In the genomic region with DNA sequence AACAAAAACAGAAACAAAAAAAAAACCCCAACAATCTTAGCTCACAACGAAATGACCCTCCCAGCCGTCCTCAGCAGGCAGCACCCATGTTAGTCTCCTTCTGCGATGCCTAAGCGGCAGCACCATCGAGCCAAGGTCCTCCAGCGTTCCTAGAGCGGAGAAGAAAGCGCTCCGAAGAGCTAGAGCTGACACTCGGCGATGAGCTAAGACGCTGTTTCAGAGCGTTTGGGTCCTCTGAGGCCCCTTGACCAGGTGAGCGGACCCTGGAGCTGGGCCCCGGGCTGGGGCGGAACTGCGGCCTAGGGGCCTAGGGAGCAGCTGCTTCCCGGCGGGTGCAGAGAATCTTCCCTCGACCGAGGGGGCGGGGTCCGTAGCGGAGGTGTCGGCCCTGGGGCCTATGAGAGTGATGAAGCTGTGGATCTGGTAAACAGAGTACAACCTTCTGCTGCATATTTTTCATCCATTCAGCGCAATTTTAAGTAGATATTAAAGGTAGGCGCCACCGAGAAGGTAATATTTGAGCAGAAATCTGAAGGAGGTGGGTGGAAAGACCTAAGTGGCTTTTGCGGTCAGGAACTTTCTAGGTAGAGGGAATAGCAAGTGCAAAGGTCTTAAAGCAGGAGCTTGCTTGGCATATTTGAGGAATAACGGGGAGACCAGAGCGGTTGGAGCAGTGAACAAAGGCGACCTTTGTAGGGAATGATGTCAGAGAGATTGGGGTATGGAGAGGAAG, we compare ENCODE assay signal across 8 cellular contexts.
A peak's percentile ranks its signal among the peaks of the same experiment; 100 is the strongest.
DNase-seq lines count a peak whose midpoint lies in the region; ATAC-seq, FAIRE-seq and TF ChIP-seq lines count a peak whose summit lies in the region.

A gene (plus strand): TSS at position 182 of the 733 bp plus-strand sequence. CDS start 4,777 bp downstream, outside the sequence.

- ATAC-seq in HG03439 (IDR thresholded peaks at IDR 0.05; ENCODE audit: unreplicated experiment), result peak; percentile 92

- H3K9ac ChIP-seq in BLaER1, result peak within 1 kb of the TSS; percentile 85

- peak within 1 kb of the TSS; percentile 78 for H3K27ac ChIP-seq in BLaER1
- peak within 1 kb of the TSS; percentile 61 to 86 for H3K27ac ChIP-seq in coronary artery

- DNase-seq in GM19239 (ENCODE audit: insufficient read length, low spot score), result peak; percentile 60
- DNase-seq in NCI-H510A (lab: John Stamatoyannopoulos, UW), result peak; percentile 71
- DNase-seq in activated CD4-positive, alpha-beta T cell treated with anti-CD3 and anti-CD28 coated beads for 48 hours, result peak; percentile 90
- peak; percentile 86 for DNase-seq in coronary artery (ENCODE audit: low spot score)
- DNase-seq in kidney tubule cell (ENCODE audit: low spot score), result peak; percentile 88
- peak; percentile 59 to 73 (median 70) for DNase-seq in stimulated activated CD4-positive, alpha-beta T cell treated with anti-CD3 and anti-CD28 coated beads, Interleukin-1b, Interleukin-23, amount 100 ng/mL, for 24 hours (ENCODE audit: low read depth in 4 of 4, low spot score in 1 of 4)

- no peaks in the 10 kb centered on the region for H3K9me3 ChIP-seq in BLaER1

- peaks cover 19% of the 10 kb centered on the region for H3K4me1 ChIP-seq in BLaER1

- peak; percentile 93 for FAIRE-seq in GM19239 (lab: Jason Lieb, UNC)

- peak within 1 kb of the TSS; percentile 76 for H3K4me2 ChIP-seq in BLaER1

- H3K4me3 ChIP-seq in BLaER1, result peak within 1 kb of the TSS; percentile 82
- H3K4me3 ChIP-seq in coronary artery, result peak within 1 kb of the TSS; percentile 87

- no peak for TF ChIP-seq CTCF in coronary artery (IDR thresholded peaks at IDR 0.05)

- peaks cover 9% of the 10 kb centered on the region for H3K36me3 ChIP-seq in BLaER1

- no peaks in the 10 kb centered on the region for H4K20me1 ChIP-seq in BLaER1

- no peaks in the 10 kb centered on the region for H3K27me3 ChIP-seq in BLaER1

Comparison
In these comparisons a context has a peak if more than half of its experiments do, and no peak if none do; other contexts are left out.
1. Peak in every context shown above with its lines: DNase-seq, ATAC-seq, H3K4me3 ChIP-seq and H3K27ac ChIP-seq.